Comparison of ENCODE assay signal across 8 cellular contexts in genomic region chr4:11480683-11481082, GRCh38. TPM values are rescaled to one million over a fixed set of nuclear protein-coding genes. Genes with fewer than 3 reads are reported as not detected.
DNase-seq lines count a peak whose midpoint lies in the region; ATAC-seq lines count a peak whose summit lies in the region.

No MANE protein-coding gene starts in this region.

- no peak overlapping the region for H3K27ac Mint-ChIP-seq in activated CD4-positive, alpha-beta T cell treated with anti-CD3 and anti-CD28 coated beads for 36 hours
- no peak overlapping the region for H3K27ac Mint-ChIP-seq in T-cell

- no peaks in the 10 kb centered on the region for H3K27me3 Mint-ChIP-seq in activated CD4-positive, alpha-beta T cell treated with anti-CD3 and anti-CD28 coated beads for 36 hours
- H3K27me3 Mint-ChIP-seq in T-cell, result no peaks in the 10 kb centered on the region

- H3K9me3 Mint-ChIP-seq in activated CD4-positive, alpha-beta T cell treated with anti-CD3 and anti-CD28 coated beads for 36 hours (ENCODE audit: low read depth), result peaks cover 6% of the 10 kb centered on the region
- H3K9me3 Mint-ChIP-seq in T-cell, result peaks cover 0 to 4% (median 0%) of the 10 kb centered on the region in 3 donors

- POLR2A ChIA-PET in activated CD4-positive, alpha-beta T cell treated with anti-CD3 and anti-CD28 coated beads for 36 hours (lab: Charles Lee), result no interaction called here
- POLR2A ChIA-PET in T-cell (lab: Charles Lee), result no interaction called here

- DNase-seq in activated CD4-positive, alpha-beta T cell treated with anti-CD3 and anti-CD28 coated beads for 36 hours, result peak; percentile 27
- DNase-seq in activated CD4-positive, alpha-beta T cell treated with anti-CD3 and anti-CD28 coated beads, Interleukin-2, amount 50 U/mL, for 1 hour, result no peak
- DNase-seq in T-cell (peak in 6 of 34 experiments; percentile 1 to 32 (median 6)), middle frontal gyrus (ENCODE audit: extremely low spot score, low spot score) (peak; percentile 20), NK-92 (lab: John Stamatoyannopoulos, UW; ENCODE audit: unreplicated experiment) (no peak), COR-L47 (lab: John Stamatoyannopoulos, UW) (no peak)
- no peak for DNase-seq in activated effector memory CD4-positive, alpha-beta T cell treated with Interleukin-2 at 50 U/mL for 16 hours

- no peak overlapping the region for H3K4me3 Mint-ChIP-seq in activated CD4-positive, alpha-beta T cell treated with anti-CD3 and anti-CD28 coated beads for 36 hours
- no peak overlapping the region for H3K4me3 Mint-ChIP-seq in T-cell

- H3K4me1 Mint-ChIP-seq in activated CD4-positive, alpha-beta T cell treated with anti-CD3 and anti-CD28 coated beads for 36 hours, result peaks cover 14% of the 10 kb centered on the region
- H3K4me1 Mint-ChIP-seq in T-cell, result no peaks in the 10 kb centered on the region

- CTCF ChIA-PET in activated CD4-positive, alpha-beta T cell treated with anti-CD3 and anti-CD28 coated beads for 36 hours (lab: Charles Lee), result interaction anchor here (0.8 kb wide), 1 partner anchor 1019 kb away, joined by 3 read pairs; no protein-coding TSS in a partner anchor
- CTCF ChIA-PET in T-cell (lab: Charles Lee), result no interaction called here

- peak; percentile 89 for ATAC-seq in activated CD4-positive, alpha-beta T cell treated with anti-CD3 and anti-CD28 coated beads for 36 hours
- ATAC-seq in HG03060 (IDR thresholded peaks at IDR 0.05; ENCODE audit: low read depth, unreplicated experiment), result peak; percentile 79
- ATAC-seq in T-cell (replicated peaks in 1 of 4), result peak; percentile 86 to 98 (median 92)

- peaks cover 5% of the 10 kb centered on the region for H3K36me3 Mint-ChIP-seq in activated CD4-positive, alpha-beta T cell treated with anti-CD3 and anti-CD28 coated beads for 36 hours (ENCODE audit: low read depth)
- H3K36me3 Mint-ChIP-seq in T-cell, result no peaks in the 10 kb centered on the region

- intact Hi-C loops in activated CD4-positive, alpha-beta T cell treated with anti-CD3 and anti-CD28 coated beads for 36 hours (cut with DNase I, micrococcal nuclease), result loop anchor here in 1 of 2 experiments (10.0 kb wide), 2 partner anchors 746 to 1026 kb away; partner anchors contain the start of gene ZNF518B

RNA-seq across cellular contexts. Expression of gene HS3ST1, which starts 52.0 kb away (rescaled TPM):
- not detected for total RNA-seq in activated CD4-positive, alpha-beta T cell treated with anti-CD3 and anti-CD28 coated beads for 36 hours
- total RNA-seq in T-cell, result under 1 TPM in 2 of 5 donors, not detected in 3; 0.03 to 0.23 TPM

Comparison
In these comparisons a context has a peak if more than half of its experiments do, and no peak if none do; other contexts are left out.
1. DNase-seq: peak in activated CD4-positive, alpha-beta T cell treated with anti-CD3 and anti-CD28 coated beads for 36 hours (single experiment) and middle frontal gyrus (single experiment); none in activated CD4-positive, alpha-beta T cell treated with anti-CD3 and anti-CD28 coated beads, Interleukin-2, amount 50 U/mL, for 1 hour (single experiment), NK-92 (single experiment), activated effector memory CD4-positive, alpha-beta T cell treated with Interleukin-2 at 50 U/mL for 16 hours (single experiment) and COR-L47 (single experiment).
2. Peak in every context shown above with its lines, with median percentiles within 50 percentile points of each other: ATAC-seq.